ENCODE assay signal across 24 cellular contexts in the genomic region with DNA sequence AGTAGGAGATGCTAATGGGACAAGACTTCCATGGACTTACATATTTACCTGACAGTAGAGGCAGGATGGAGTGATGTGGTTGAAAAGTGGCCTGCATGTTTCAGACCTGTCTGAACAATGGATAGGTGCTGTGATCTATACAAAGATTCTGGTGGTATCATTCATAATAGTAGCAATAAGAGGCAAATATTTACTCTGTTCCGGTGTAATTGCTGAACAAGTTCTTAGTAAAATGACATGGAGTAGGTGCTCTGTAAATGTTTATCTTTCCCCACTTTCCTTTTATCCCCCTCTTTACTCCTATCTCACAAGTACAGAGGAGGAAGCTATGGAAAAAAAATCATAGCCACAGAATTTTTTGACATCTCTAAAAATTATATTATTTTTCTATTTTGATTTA.
A peak's percentile ranks its signal among the peaks of the same experiment; 100 is the strongest.
DNase-seq lines count a peak whose midpoint lies in the region; ATAC-seq and TF ChIP-seq lines count a peak whose summit lies in the region.
"Had no signal": no experiment of that assay in that cellular context is flagged by ENCODE, and none has a peak within 500 bp of the region (broad histone marks: within the 10 kb centered on the region; RNA-seq: fewer than 3 reads in every experiment).

No MANE protein-coding gene starts in this region.

- H3K4me3 Mint-ChIP-seq in osteocyte (ENCODE audit: unreplicated experiment), result no peak overlapping the region
- no peak overlapping the region for H3K4me3 Mint-ChIP-seq in activated CD8-positive, alpha-beta T cell treated with anti-CD3 and anti-CD28 coated beads for 36 hours
- H3K4me3 Mint-ChIP-seq: activated naive CD8-positive, alpha-beta T cell treated with anti-CD3 and anti-CD28 coated beads, Interleukin-2, amount 10 ng/mL, durations not matched to agents 7 days and 5 days; activated T-cell treated with anti-CD3 and anti-CD28 coated beads, Interleukin-2, amount 50 U/mL, for 24 hours; CD14-positive monocyte; HFFc6; natural killer cell treated with Interleukin-12 subunit alpha and Interleukin-12 subunit beta and Interleukin-15 and Interleukin-18, amount 100 ng/mL, for 72 hours had no signal

- H3K27me3 Mint-ChIP-seq in osteocyte (ENCODE audit: unreplicated experiment), result no peaks in the 10 kb centered on the region
- H3K27me3 Mint-ChIP-seq in activated CD8-positive, alpha-beta T cell treated with anti-CD3 and anti-CD28 coated beads for 36 hours, result peaks cover 3% of the 10 kb centered on the region
- H3K27me3 Mint-ChIP-seq: activated T-cell treated with anti-CD3 and anti-CD28 coated beads, Interleukin-2, amount 50 U/mL, for 24 hours had no signal

- ATAC-seq in HG03025 (IDR thresholded peaks at IDR 0.05; ENCODE audit: low FRiP score, unreplicated experiment), result no peak
- no peak for ATAC-seq in activated CD8-positive, alpha-beta T cell treated with anti-CD3 and anti-CD28 coated beads for 36 hours
- no peak for ATAC-seq in omental fat pad (ENCODE audit: low FRiP score)
- ATAC-seq: gastrocnemius medialis; natural killer cell treated with Interleukin-12 subunit alpha and Interleukin-12 subunit beta and Interleukin-15 and Interleukin-18, amount 100 ng/mL, for 72 hours had no signal

- H3K36me3 Mint-ChIP-seq in osteocyte (ENCODE audit: unreplicated experiment), result no peaks in the 10 kb centered on the region
- H3K36me3 Mint-ChIP-seq in activated CD8-positive, alpha-beta T cell treated with anti-CD3 and anti-CD28 coated beads for 36 hours (ENCODE audit: low read depth), result no peaks in the 10 kb centered on the region
- H3K36me3 Mint-ChIP-seq: activated naive CD8-positive, alpha-beta T cell treated with anti-CD3 and anti-CD28 coated beads, Interleukin-2, amount 10 ng/mL, durations not matched to agents 7 days and 5 days; CD14-positive monocyte; natural killer cell treated with Interleukin-12 subunit alpha and Interleukin-12 subunit beta and Interleukin-15 and Interleukin-18, amount 100 ng/mL, for 72 hours had no signal

- peak overlapping the region; percentile 29 for H3K27ac Mint-ChIP-seq in osteocyte (ENCODE audit: unreplicated experiment)
- no peak overlapping the region for H3K27ac Mint-ChIP-seq in activated CD8-positive, alpha-beta T cell treated with anti-CD3 and anti-CD28 coated beads for 36 hours
- H3K27ac Mint-ChIP-seq: activated naive CD8-positive, alpha-beta T cell treated with anti-CD3 and anti-CD28 coated beads, Interleukin-2, amount 10 ng/mL, durations not matched to agents 7 days and 5 days; activated T-cell treated with anti-CD3 and anti-CD28 coated beads, Interleukin-2, amount 50 U/mL, for 24 hours; CD14-positive monocyte; HFFc6; natural killer cell treated with Interleukin-12 subunit alpha and Interleukin-12 subunit beta and Interleukin-15 and Interleukin-18, amount 100 ng/mL, for 72 hours had no signal

- DNase-seq in NCI-H1092 treated with DMSO at 0.1 percent for 48 hours (lab: John Stamatoyannopoulos, UW) (peak; percentile 31), NCI-H1092 (lab: John Stamatoyannopoulos, UW) (no peak), NCI-H146 treated with DMSO at 0.1 percent for 48 hours (lab: John Stamatoyannopoulos, UW; ENCODE audit: unreplicated experiment) (peak; percentile 65), NCI-H748 treated with DMSO at 0.1 percent for 48 hours (lab: John Stamatoyannopoulos, UW) (peak; percentile 85), osteocyte (ENCODE audit: extremely low spot score, unreplicated experiment) (no peak), omental fat pad (ENCODE audit: low spot score) (no peak)
- DNase-seq in activated CD8-positive, alpha-beta T cell treated with anti-CD3 and anti-CD28 coated beads for 36 hours, result no peak
- DNase-seq: activated CD4-positive, alpha-beta T cell treated with anti-CD3 and anti-CD28 coated beads for 48 hours; activated gamma-delta T cell; activated naive CD8-positive, alpha-beta T cell treated with anti-CD3 and anti-CD28 coated beads, Interleukin-2, amount 10 ng/mL, durations not matched to agents 7 days and 5 days; activated T-cell treated with anti-CD3 and anti-CD28 coated beads, Interleukin-2, amount 50 U/mL, for 24 hours; aorta; Caco-2; gastrocnemius medialis; HFFc6; NCI-H2171 treated with DMSO at 0.1 percent for 48 hours; ovary; RPMI8226; SJCRH30; stimulated activated CD4-positive, alpha-beta T cell treated with anti-CD3 and anti-CD28 coated beads, Interleukin-4, amount 100 ng/mL, for 4 hours; transverse colon had no signal

- peaks cover 9% of the 10 kb centered on the region for H3K9me3 Mint-ChIP-seq in osteocyte (ENCODE audit: unreplicated experiment)
- H3K9me3 Mint-ChIP-seq in activated CD8-positive, alpha-beta T cell treated with anti-CD3 and anti-CD28 coated beads for 36 hours, result no peaks in the 10 kb centered on the region
- H3K9me3 Mint-ChIP-seq: activated naive CD8-positive, alpha-beta T cell treated with anti-CD3 and anti-CD28 coated beads, Interleukin-2, amount 10 ng/mL, durations not matched to agents 7 days and 5 days; activated T-cell treated with anti-CD3 and anti-CD28 coated beads, Interleukin-2, amount 50 U/mL, for 24 hours; HFFc6; natural killer cell treated with Interleukin-12 subunit alpha and Interleukin-12 subunit beta and Interleukin-15 and Interleukin-18, amount 100 ng/mL, for 72 hours had no signal

- CTCF ChIA-PET in activated CD8-positive, alpha-beta T cell treated with anti-CD3 and anti-CD28 coated beads for 36 hours (lab: Charles Lee), result no interaction called here

- POLR2A ChIA-PET in activated CD8-positive, alpha-beta T cell treated with anti-CD3 and anti-CD28 coated beads for 36 hours (lab: Charles Lee), result no interaction called here

- H3K4me1 Mint-ChIP-seq in osteocyte (ENCODE audit: unreplicated experiment), result peaks cover 34% of the 10 kb centered on the region
- H3K4me1 Mint-ChIP-seq in activated CD8-positive, alpha-beta T cell treated with anti-CD3 and anti-CD28 coated beads for 36 hours (ENCODE audit: low read depth), result no peaks in the 10 kb centered on the region
- H3K4me1 Mint-ChIP-seq: activated naive CD8-positive, alpha-beta T cell treated with anti-CD3 and anti-CD28 coated beads, Interleukin-2, amount 10 ng/mL, durations not matched to agents 7 days and 5 days had no signal

- intact Hi-C loops in activated CD8-positive, alpha-beta T cell treated with anti-CD3 and anti-CD28 coated beads for 36 hours (cut with micrococcal nuclease), result no loop called here

- TF ChIP-seq CTCF in osteocyte (IDR thresholded peaks at IDR 0.05) (no peak), omental fat pad (IDR thresholded peaks at IDR 0.05) (no peak)
- TF ChIP-seq CTCF in activated CD8-positive, alpha-beta T cell treated with anti-CD3 and anti-CD28 coated beads for 36 hours (IDR thresholded peaks at IDR 0.05), result no peak

Comparison
In these comparisons a context has a peak if more than half of its experiments do, and no peak if none do; other contexts are left out.
1. DNase-seq: peak in NCI-H1092 treated with DMSO at 0.1 percent for 48 hours (single experiment), NCI-H146 treated with DMSO at 0.1 percent for 48 hours (single experiment) and NCI-H748 treated with DMSO at 0.1 percent for 48 hours (single experiment); none in NCI-H1092 (single experiment), osteocyte (single experiment), activated CD8-positive, alpha-beta T cell treated with anti-CD3 and anti-CD28 coated beads for 36 hours (single experiment) and omental fat pad (single experiment).